Comparison of ENCODE assay signal across 9 cellular contexts in genomic region chr6:14575961-14576360, GRCh38.
"Had no signal": no experiment of that assay in that cellular context is flagged by ENCODE, and none has a peak within 500 bp of the region (broad histone marks: within the 10 kb centered on the region; RNA-seq: fewer than 3 reads in every experiment).

No MANE protein-coding gene starts in this region.

- H3K4me2 ChIP-seq: GM23338, KMS-11 had no signal

- H3K9me3 Mint-ChIP-seq: GM23338 had no signal

- ATAC-seq: GM23338, HCT116 had no signal

- H2AFZ ChIP-seq: GM23338 had no signal

- H3K36me3 ChIP-seq: HAP-1 had no signal

- H3K4me1 ChIP-seq: HAP-1 had no signal

- DNase-seq: H7, IMR-90, Karpas-422, KBM-7 had no signal

- H3K9me3 ChIP-seq: HAP-1 had no signal

- H3K4me3 Mint-ChIP-seq: GM23338 had no signal

- H3K9ac ChIP-seq: KMS-11 had no signal

- H3K4me1 Mint-ChIP-seq: GM23338 had no signal

- H3K4me3 ChIP-seq: GM23338, HAP-1 had no signal

- H3K27ac Mint-ChIP-seq: GM23338 had no signal

- H3K27ac ChIP-seq: HL-60, KMS-11 had no signal
